17 cellular contexts compared by ENCODE assay signal in genomic region chr16:2333231-2333630, GRCh38. TPM values are rescaled to one million over a fixed set of nuclear protein-coding genes. Genes with fewer than 3 reads are reported as not detected.
DNase-seq lines count a peak whose midpoint lies in the region; ATAC-seq and TF ChIP-seq lines count a peak whose summit lies in the region.
"Had no signal": no experiment of that assay in that cellular context is flagged by ENCODE, and none has a peak within 500 bp of the region (broad histone marks: within the 10 kb centered on the region; RNA-seq: fewer than 3 reads in every experiment).

No MANE protein-coding gene starts in this region.

- WGBS in upper lobe of left lung, 2 donors: 90 to 97% methylated on average over 6 to 9 of the region's 9 CpGs

- no peaks in the 10 kb centered on the region for H3K27me3 Mint-ChIP-seq in natural killer cell treated with Interleukin-12 subunit alpha and Interleukin-12 subunit beta and Interleukin-15 and Interleukin-18, amount 100 ng/mL, for 72 hours

- H3K4me1 ChIP-seq in upper lobe of left lung: peaks cover 4 to 19% (median 11%) of the 10 kb centered on the region in 4 donors
- H3K4me1 ChIP-seq: BE2C had no signal

- H3K27me3 ChIP-seq in upper lobe of left lung: no peaks in the 10 kb centered on the region
- H3K27me3 ChIP-seq: BE2C had no signal

- no peak overlapping the region for H3K4me3 Mint-ChIP-seq in natural killer cell treated with Interleukin-12 subunit alpha and Interleukin-12 subunit beta and Interleukin-15 and Interleukin-18, amount 100 ng/mL, for 72 hours
- H3K4me3 Mint-ChIP-seq: CD4-positive, CD25-positive, alpha-beta regulatory T cell; CD8-positive, alpha-beta memory T cell; HFFc6 had no signal

- TF ChIP-seq EP300 in upper lobe of left lung (IDR thresholded peaks at IDR 0.05): no peak

- no peaks in the 10 kb centered on the region for H3K36me3 Mint-ChIP-seq in natural killer cell treated with Interleukin-12 subunit alpha and Interleukin-12 subunit beta and Interleukin-15 and Interleukin-18, amount 100 ng/mL, for 72 hours

- H3K27ac Mint-ChIP-seq in natural killer cell treated with Interleukin-12 subunit alpha and Interleukin-12 subunit beta and Interleukin-15 and Interleukin-18, amount 100 ng/mL, for 72 hours: no peak overlapping the region
- H3K27ac Mint-ChIP-seq: CD4-positive, CD25-positive, alpha-beta regulatory T cell; CD8-positive, alpha-beta memory T cell; HFFc6 had no signal

- H3K9me3 Mint-ChIP-seq in natural killer cell treated with Interleukin-12 subunit alpha and Interleukin-12 subunit beta and Interleukin-15 and Interleukin-18, amount 100 ng/mL, for 72 hours: no peaks in the 10 kb centered on the region
- H3K9me3 Mint-ChIP-seq: CD4-positive, CD25-positive, alpha-beta regulatory T cell; CD8-positive, alpha-beta memory T cell; HFFc6 had no signal

- TF ChIP-seq POLR2A in upper lobe of left lung (IDR thresholded peaks at IDR 0.05): no peak

- H3K4me1 Mint-ChIP-seq in natural killer cell treated with Interleukin-12 subunit alpha and Interleukin-12 subunit beta and Interleukin-15 and Interleukin-18, amount 100 ng/mL, for 72 hours (ENCODE audit: low read depth in 2 of 2): peaks cover 0 to 3% of the 10 kb centered on the region in 2 donors

- no peak overlapping the region for H3K4me3 ChIP-seq in upper lobe of left lung
- H3K4me3 ChIP-seq: GM12878 had no signal

- H3K36me3 ChIP-seq in upper lobe of left lung: peaks cover 0 to 2% (median 0%) of the 10 kb centered on the region in 4 donors

- no peak for TF ChIP-seq CTCF in upper lobe of left lung (IDR thresholded peaks at IDR 0.05)

- H3K27ac ChIP-seq in upper lobe of left lung: peak overlapping the region; percentile 28 to 85 (median 42)

- DNase-seq in AG20443 (ENCODE audit: low spot score): peak; percentile 2
- DNase-seq in left lobe of liver (ENCODE audit: low spot score): peak; percentile 18
- peak; percentile 45 for DNase-seq in mesenteric fat pad (ENCODE audit: low spot score)
- DNase-seq in upper lobe of left lung: no peak
- DNase-seq in natural killer cell treated with Interleukin-12 subunit alpha and Interleukin-12 subunit beta and Interleukin-15 and Interleukin-18, amount 100 ng/mL, for 72 hours (ENCODE audit: low spot score): no peak
- DNase-seq: CD4-positive, CD25-positive, alpha-beta regulatory T cell; CD8-positive, alpha-beta memory T cell; COR-L47; DMS 273 treated with DMSO at 0.1 percent for 48 hours; DND-41; GOT3; H7; HFFc6 had no signal

- H3K9me3 ChIP-seq in upper lobe of left lung: no peaks in the 10 kb centered on the region
- H3K9me3 ChIP-seq: BE2C had no signal

- ATAC-seq in left lobe of liver (no peak), upper lobe of left lung (ENCODE audit: low FRiP score in 2 of 2) (no peak), HG03097 (IDR thresholded peaks at IDR 0.05; ENCODE audit: low FRiP score, unreplicated experiment) (no peak)
- no peak for ATAC-seq in natural killer cell treated with Interleukin-12 subunit alpha and Interleukin-12 subunit beta and Interleukin-15 and Interleukin-18, amount 100 ng/mL, for 72 hours
- ATAC-seq: GM12878, HepG2 had no signal

RNA-seq across cellular contexts. Expression of gene ABCA3, which starts 7.3 kb away (rescaled TPM):
- total RNA-seq in left lobe of liver (1.9 TPM), mesenteric fat pad (19.5 TPM), upper lobe of left lung (100 to 1,000 TPM; 337 to 619 (median 455) TPM)
- total RNA-seq in natural killer cell treated with Interleukin-12 subunit alpha and Interleukin-12 subunit beta and Interleukin-15 and Interleukin-18, amount 100 ng/mL, for 72 hours: 10 to 100 TPM in 1 of 2 donors, 1 to 10 TPM in 1; 7.3 to 14.9 TPM

Comparison
In these comparisons a context has a peak if more than half of its experiments do, and no peak if none do; other contexts are left out.
1. DNase-seq: peak in AG20443 (single experiment), left lobe of liver (single experiment) and mesenteric fat pad (single experiment); none in upper lobe of left lung (0 of 2) and natural killer cell treated with Interleukin-12 subunit alpha and Interleukin-12 subunit beta and Interleukin-15 and Interleukin-18, amount 100 ng/mL, for 72 hours (single experiment).
2. RNA of gene ABCA3, which starts 7.3 kb away (total RNA-seq): 337 to 619 TPM in upper lobe of left lung; 19.5 TPM in mesenteric fat pad (single experiment), 7.3 to 14.9 TPM in natural killer cell treated with Interleukin-12 subunit alpha and Interleukin-12 subunit beta and Interleukin-15 and Interleukin-18, amount 100 ng/mL, for 72 hours and 1.9 TPM in left lobe of liver (single experiment); every median in the first group is over 10 times any median in the second.